ENCODE assay signal across 23 cellular contexts in the genomic region with DNA sequence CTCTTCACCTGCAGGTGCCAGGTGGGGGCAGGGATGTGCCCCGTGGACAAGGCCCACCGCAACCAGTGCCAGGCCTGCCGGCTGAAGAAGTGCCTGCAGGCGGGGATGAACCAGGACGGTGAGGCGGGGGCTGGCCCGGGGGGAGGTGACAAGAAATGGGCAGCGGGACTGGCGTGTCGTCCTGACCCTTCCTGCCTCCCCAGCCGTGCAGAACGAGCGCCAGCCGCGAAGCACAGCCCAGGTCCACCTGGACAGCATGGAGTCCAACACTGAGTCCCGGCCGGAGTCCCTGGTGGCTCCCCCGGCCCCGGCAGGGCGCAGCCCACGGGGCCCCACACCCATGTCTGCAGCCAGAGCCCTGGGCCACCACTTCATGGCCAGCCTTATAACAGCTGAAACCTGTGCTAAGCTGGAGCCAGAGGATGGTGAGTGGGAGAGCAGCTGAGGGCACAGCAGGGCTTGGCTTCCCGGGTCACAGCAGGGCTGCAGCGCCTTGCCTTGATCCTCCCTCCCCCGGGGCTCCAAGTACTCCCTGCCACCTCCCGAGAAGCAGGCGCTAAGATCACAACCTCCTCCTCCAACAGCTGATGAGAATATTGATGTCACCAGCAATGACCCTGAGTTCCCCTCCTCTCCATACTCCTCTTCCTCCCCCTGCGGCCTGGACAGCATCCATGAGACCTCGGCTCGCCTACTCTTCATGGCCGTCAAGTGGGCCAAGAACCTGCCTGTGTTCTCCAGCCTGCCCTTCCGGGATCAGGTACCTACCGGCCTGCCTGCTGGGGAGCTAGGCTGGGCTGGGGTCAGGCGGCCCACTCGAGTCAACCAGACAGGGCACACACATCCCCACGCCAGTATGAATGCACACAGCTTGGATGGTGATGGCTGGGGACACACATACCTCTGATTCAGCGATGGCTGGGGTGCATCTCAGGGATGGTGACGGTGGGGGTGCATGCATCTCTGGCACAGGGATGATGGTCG. TPM values are rescaled to one million over a fixed set of nuclear protein-coding genes. Genes with fewer than 3 reads are reported as not detected.
"Had no signal": no experiment of that assay in that cellular context is flagged by ENCODE, and none has a peak within 500 bp of the region (broad histone marks: within the 10 kb centered on the region; RNA-seq: fewer than 3 reads in every experiment).

No MANE protein-coding gene starts in this region.

- H3K27ac ChIP-seq: colonic mucosa, epithelial cell of prostate, foreskin keratinocyte, hepatocyte, pancreas, right lobe of liver, upper lobe of right lung had no signal

- H3K36me3 ChIP-seq: colonic mucosa, pancreas, right lobe of liver, upper lobe of right lung had no signal

- H2AFZ ChIP-seq: hepatocyte had no signal

- H3K79me2 ChIP-seq: hepatocyte had no signal

- H3K27ac Mint-ChIP-seq: activated CD4-positive, alpha-beta T cell treated with anti-CD3 and anti-CD28 coated beads, Interleukin-2, amount 10 ng/mL, durations not matched to agents 7 days and 5 days; activated CD8-positive, alpha-beta T cell treated with anti-CD3 and anti-CD28 coated beads, Interleukin-2, amount 10 ng/mL, durations not matched to agents 7 days and 5 days; activated T-cell treated with anti-CD3 and anti-CD28 coated beads, Interleukin-2, amount 50 U/mL, for 24 hours; activated T-helper 2 cell treated with anti-CD3 and anti-CD28 coated beads, Interferon-gamma antibody, Interleukin-2, Interleukin-4, amounts not matched to agents 10 μg/mL and 5 μg/mL and 100 μg/mL, durations not matched to agents 14 hours and 24 hours and 36 hours; brain; endodermal cell; T-helper 1 cell treated with Interleukin-12 subunit alpha and Interleukin-12 subunit beta and Interleukin-4 antibody, amounts not matched to agents 30 μg/mL and 1 μg/mL, for 36 hours had no signal

- H3K4me1 Mint-ChIP-seq: activated CD4-positive, alpha-beta T cell treated with anti-CD3 and anti-CD28 coated beads, Interleukin-2, amount 10 ng/mL, durations not matched to agents 7 days and 5 days had no signal

- H3K9me3 ChIP-seq: colonic mucosa, pancreas, right lobe of liver, upper lobe of right lung had no signal

- ATAC-seq: activated CD4-positive, CD25-positive, alpha-beta regulatory T cell treated with anti-CD3 and anti-CD28 coated beads, Interleukin-2, amount 50 U/mL, for 24 hours; activated CD8-positive, alpha-beta T cell treated with anti-CD3 and anti-CD28 coated beads, Interleukin-2, amount 10 ng/mL, durations not matched to agents 7 days and 5 days; foreskin keratinocyte; left lobe of liver; pancreas; right lobe of liver had no signal

- H3K9me3 Mint-ChIP-seq: activated CD4-positive, alpha-beta T cell treated with anti-CD3 and anti-CD28 coated beads, Interleukin-2, amount 10 ng/mL, durations not matched to agents 7 days and 5 days; activated T-cell treated with anti-CD3 and anti-CD28 coated beads, Interleukin-2, amount 50 U/mL, for 24 hours; activated T-helper 2 cell treated with anti-CD3 and anti-CD28 coated beads, Interferon-gamma antibody, Interleukin-2, Interleukin-4, amounts not matched to agents 10 μg/mL and 5 μg/mL and 100 μg/mL, durations not matched to agents 14 hours and 24 hours and 36 hours; endodermal cell; neural crest cell; T-helper 1 cell treated with Interleukin-12 subunit alpha and Interleukin-12 subunit beta and Interleukin-4 antibody, amounts not matched to agents 30 μg/mL and 1 μg/mL, for 36 hours had no signal

- H3K4me3 Mint-ChIP-seq: activated CD4-positive, alpha-beta T cell treated with anti-CD3 and anti-CD28 coated beads, Interleukin-2, amount 10 ng/mL, durations not matched to agents 7 days and 5 days; activated CD8-positive, alpha-beta T cell treated with anti-CD3 and anti-CD28 coated beads, Interleukin-2, amount 10 ng/mL, durations not matched to agents 7 days and 5 days; activated T-cell treated with anti-CD3 and anti-CD28 coated beads, Interleukin-2, amount 50 U/mL, for 24 hours; brain; endodermal cell; neural crest cell; T-helper 1 cell treated with Interleukin-12 subunit alpha and Interleukin-12 subunit beta and Interleukin-4 antibody, amounts not matched to agents 30 μg/mL and 1 μg/mL, for 36 hours had no signal

- H3K4me2 ChIP-seq: hepatocyte had no signal

- DNase-seq: activated CD4-positive, alpha-beta T cell treated with anti-CD3 and anti-CD28 coated beads, Interleukin-2, amount 10 ng/mL, durations not matched to agents 7 days and 5 days; activated CD8-positive, alpha-beta T cell treated with anti-CD3 and anti-CD28 coated beads, Interleukin-2, amount 10 ng/mL, durations not matched to agents 7 days and 5 days; activated naive CD4-positive, alpha-beta T cell treated with Interleukin-2 at 50 U/mL for 16 hours; activated T-cell treated with anti-CD3 and anti-CD28 coated beads, Interleukin-2, amount 50 U/mL, for 24 hours; anterior cingulate cortex; central memory CD4-positive, alpha-beta T cell; colonic mucosa; endodermal cell; foreskin keratinocyte; right lobe of liver; small intestine; stimulated activated CD4-positive, alpha-beta T cell treated with anti-CD3 and anti-CD28 coated beads, Interleukin-15, amount 100 ng/mL, for 24 hours; stimulated activated CD4-positive, alpha-beta T cell treated with anti-CD3 and anti-CD28 coated beads, Interleukin-2, amount 100 ng/mL, for 48 hours; upper lobe of right lung had no signal

- H3K4me3 ChIP-seq: colonic mucosa, hepatocyte, pancreas, right lobe of liver, upper lobe of right lung had no signal

- H3K27me3 Mint-ChIP-seq: activated CD4-positive, alpha-beta T cell treated with anti-CD3 and anti-CD28 coated beads, Interleukin-2, amount 10 ng/mL, durations not matched to agents 7 days and 5 days; activated T-cell treated with anti-CD3 and anti-CD28 coated beads, Interleukin-2, amount 50 U/mL, for 24 hours; brain had no signal

- H3K4me1 ChIP-seq: colonic mucosa, foreskin keratinocyte, pancreas, right lobe of liver, upper lobe of right lung had no signal

- H3K27me3 ChIP-seq: colonic mucosa, foreskin keratinocyte, hepatocyte, pancreas, right lobe of liver, upper lobe of right lung had no signal

RNA-seq across cellular contexts. Expression of a gene that starts 1.7 kb away (rescaled TPM):
- total RNA-seq: activated CD4-positive, alpha-beta T cell treated with anti-CD3 and anti-CD28 coated beads, Interleukin-2, amount 10 ng/mL, durations not matched to agents 7 days and 5 days; activated CD8-positive, alpha-beta T cell treated with anti-CD3 and anti-CD28 coated beads, Interleukin-2, amount 10 ng/mL, durations not matched to agents 7 days and 5 days; activated T-helper 2 cell treated with anti-CD3 and anti-CD28 coated beads, Interferon-gamma antibody, Interleukin-2, Interleukin-4, amounts not matched to agents 10 μg/mL and 5 μg/mL and 100 μg/mL, durations not matched to agents 14 hours and 24 hours and 36 hours; hepatocyte; neural crest cell had no signal
